ENCODE assay signal across 8 cellular contexts in genomic region chr2:45649855-45650806, GRCh38. TPM values are rescaled to one million over a fixed set of nuclear protein-coding genes. Genes with fewer than 3 reads are reported as not detected.
A peak's percentile ranks its signal among the peaks of the same experiment; 100 is the strongest.
DNase-seq lines count a peak whose midpoint lies in the region; ATAC-seq and TF ChIP-seq lines count a peak whose summit lies in the region.

No MANE protein-coding gene starts in this region.

- CTCF ChIA-PET in PC-9 (lab: Charles Lee): interaction anchor here (0.6 to 1.0 kb wide), 4 partner anchors 9 to 286 kb away, joined by 3 to 5 read pairs (median 4); no protein-coding TSS in a partner anchor

- H3K4me3 Mint-ChIP-seq in neural progenitor cell: peak overlapping the region; percentile 91

- peak overlapping the region; percentile 71 for H3K27ac ChIP-seq in ACC112 (ENCODE audit: low read depth, low read length)
- H3K27ac ChIP-seq in PC-9: peak overlapping the region; percentile 67
- no peak overlapping the region for H3K27ac ChIP-seq in neural progenitor cell
- peak overlapping the region; percentile 89 for H3K27ac ChIP-seq in thymus (ENCODE audit: low read depth)

- H3K4me1 Mint-ChIP-seq in neural progenitor cell: peaks cover 33% of the 10 kb centered on the region

- BruUV-seq in PC-9 (replicated peaks; lab: Mats Ljungman, UMichigan): no TSS peak

- H3K79me2 ChIP-seq in ACC112 (ENCODE audit: control insufficient read depth, insufficient read depth, low read length, unreplicated experiment) (peaks cover 33% of the 10 kb centered on the region), PC-9 (ENCODE audit: low read depth) (peaks cover 36% of the 10 kb centered on the region), neural progenitor cell (ENCODE audit: low read depth) (no peaks in the 10 kb centered on the region)

- H3K4me3 ChIP-seq in ACC112 (ENCODE audit: low read depth, low read length) (peak overlapping the region; percentile 97), PC-9 (peak overlapping the region; percentile 94), foreskin fibroblast (ENCODE audit: low read depth in 1 of 2, low read length in 2 of 2) (peak overlapping the region; percentile 64 to 88), neural progenitor cell (peak overlapping the region; percentile 92), thymus (ENCODE audit: low read length) (peak overlapping the region; percentile 70)

- no peaks in the 10 kb centered on the region for H3K27me3 ChIP-seq in ACC112 (ENCODE audit: insufficient read depth, low read length)
- H3K27me3 ChIP-seq in PC-9 (ENCODE audit: insufficient read depth, low read depth): no peaks in the 10 kb centered on the region
- peaks cover 91% of the 10 kb centered on the region for H3K27me3 ChIP-seq in neural progenitor cell
- H3K27me3 ChIP-seq in thymus (ENCODE audit: control insufficient read depth, insufficient read depth): peaks cover 7% of the 10 kb centered on the region

- H3K9me3 ChIP-seq in PC-9 (ENCODE audit: insufficient read depth, low read depth) (no peaks in the 10 kb centered on the region; the same call in 1 of the 2 replicates), neural progenitor cell (ENCODE audit: low read depth) (no peaks in the 10 kb centered on the region), thymus (ENCODE audit: control insufficient read depth) (no peaks in the 10 kb centered on the region)

- H3K27me3 Mint-ChIP-seq in neural progenitor cell (ENCODE audit: insufficient read depth, low read depth): peaks cover 27% of the 10 kb centered on the region

- no peaks in the 10 kb centered on the region for H3K9me3 Mint-ChIP-seq in neural progenitor cell

- peaks cover 2% of the 10 kb centered on the region for H3K36me3 Mint-ChIP-seq in neural progenitor cell

- WGBS in thymus: under 1% methylated on average over 65 of the region's 65 CpGs

- ATAC-seq in GM18517 (IDR thresholded peaks at IDR 0.05; ENCODE audit: unreplicated experiment) (peak; percentile 16), HG03095 (IDR thresholded peaks at IDR 0.05; ENCODE audit: unreplicated experiment) (peak; percentile 36)

- H3K36me3 ChIP-seq in ACC112 (ENCODE audit: insufficient read depth, low read length) (no peaks in the 10 kb centered on the region), PC-9 (ENCODE audit: low read depth) (no peaks in the 10 kb centered on the region), neural progenitor cell (no peaks in the 10 kb centered on the region), thymus (ENCODE audit: control insufficient read depth, insufficient read depth) (no peaks in the 10 kb centered on the region)

- H3K4me2 ChIP-seq in PC-9 (peak overlapping the region; percentile 84), neural progenitor cell (peak overlapping the region; percentile 100)

- H3K9ac ChIP-seq in neural progenitor cell: no peak overlapping the region

- H4K20me1 ChIP-seq in PC-9 (ENCODE audit: insufficient read depth): peaks cover 12% of the 10 kb centered on the region; the same call in 1 of the 2 replicates
- peaks cover 7% of the 10 kb centered on the region for H4K20me1 ChIP-seq in neural progenitor cell (ENCODE audit: low read depth)

- intact Hi-C loops in PC-9 (cut with micrococcal nuclease; ENCODE audit: unreplicated experiment): loop anchor here (2.0 to 5.0 kb wide), 3 partner anchors 63 to 272 kb away; no protein-coding TSS in a partner anchor

- POLR2A ChIA-PET in PC-9 (lab: Charles Lee; ENCODE audit: unreplicated experiment): interaction anchor here (0.5 to 1.2 kb wide), 6 partner anchors 34 to 1531 kb away, joined by 3 to 6 read pairs (median 3); partner anchors contain the start of gene SRBD1

- H2AFZ ChIP-seq in ACC112 (ENCODE audit: low read length, unreplicated experiment) (peak overlapping the region; percentile 96), PC-9 (peak overlapping the region; percentile 94), neural progenitor cell (replicated peaks) (peak overlapping the region; percentile 93)

- DNase-seq in PC-9 (peak; percentile 63 to 65), activated gamma-delta T cell (lab: John Stamatoyannopoulos, UW) (peak; percentile 43), foreskin fibroblast (peak; percentile 42 to 77), neural progenitor cell (ENCODE audit: low spot score) (peak; percentile 82)

- H3K4me1 ChIP-seq in ACC112 (ENCODE audit: control insufficient read depth, insufficient read depth, low read length, unreplicated experiment) (peaks cover 20% of the 10 kb centered on the region), PC-9 (replicated peaks; ENCODE audit: insufficient read depth) (peaks cover 20% of the 10 kb centered on the region), neural progenitor cell (peaks cover 13% of the 10 kb centered on the region), thymus (ENCODE audit: control insufficient read depth, insufficient read depth, low read length) (peaks cover 13% of the 10 kb centered on the region)

- H3F3A ChIP-seq in PC-9 (ENCODE audit: insufficient read depth, low read depth): peaks cover 23% of the 10 kb centered on the region
- H3F3A ChIP-seq in neural progenitor cell (ENCODE audit: low read depth): peaks cover 21% of the 10 kb centered on the region

- no peaks in the 10 kb centered on the region for H3K9me2 ChIP-seq in PC-9 (ENCODE audit: insufficient read depth)

- TF ChIP-seq CTCF in PC-9 (conservative IDR thresholded peaks at IDR 0.05) (no peak; the same call in 1 of the 2 replicates), foreskin fibroblast (IDR thresholded peaks at IDR 0.05; ENCODE audit: low read depth, low read length) (no peak), neural progenitor cell (IDR thresholded peaks at IDR 0.05) (no peak)

- H3K27ac Mint-ChIP-seq in neural progenitor cell: no peak overlapping the region

RNA-seq across cellular contexts. Expression of gene PRKCE, which starts 1.3 kb away (rescaled TPM):
- 21.7 and 24.0 TPM in 2 replicates for total RNA-seq in PC-9 (2021)
- 2.9 and 4.1 TPM in 2 replicates for total RNA-seq in neural progenitor cell (ENCODE audit: low replicate concordance)
- polyA plus RNA-seq in thymus: 3.3 TPM

RNA-seq across cellular contexts. Expression of gene SRBD1, which starts 39.1 kb away (rescaled TPM):
- 17.8 and 20.9 TPM in 2 replicates for total RNA-seq in PC-9 (2021)
- total RNA-seq in neural progenitor cell (ENCODE audit: low replicate concordance): 29.9 and 37.2 TPM in 2 replicates
- 11.0 TPM for polyA plus RNA-seq in thymus
